In the genomic region with DNA sequence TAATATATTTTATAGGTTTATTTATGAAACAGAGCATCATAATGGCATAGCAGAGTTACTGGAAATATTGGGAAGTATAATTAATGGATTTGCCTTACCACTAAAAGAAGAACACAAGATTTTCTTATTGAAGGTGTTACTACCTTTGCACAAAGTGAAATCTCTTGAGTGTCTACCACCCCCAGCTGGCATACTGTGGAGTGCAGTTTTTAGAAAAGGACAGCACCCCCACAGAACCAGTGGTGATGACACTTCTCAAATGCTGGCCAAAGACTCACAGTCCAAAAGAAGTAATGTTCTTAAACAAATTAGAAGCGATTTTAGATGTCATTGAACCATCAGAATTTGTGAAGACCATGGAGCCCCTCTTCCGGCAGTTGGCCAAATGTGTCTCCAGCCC, we compare ENCODE assay signal across 22 cellular contexts. TPM values are rescaled to one million over a fixed set of nuclear protein-coding genes. Genes with fewer than 3 reads are reported as not detected.
DNase-seq lines count a peak whose midpoint lies in the region; ATAC-seq and TF ChIP-seq lines count a peak whose summit lies in the region.
"Had no signal": no experiment of that assay in that cellular context is flagged by ENCODE, and none has a peak within 500 bp of the region (broad histone marks: within the 10 kb centered on the region; RNA-seq: fewer than 3 reads in every experiment).

No MANE protein-coding gene starts in this region.

- DNase-seq in foreskin keratinocyte (no peak), cerebellar cortex (ENCODE audit: low spot score) (no peak), NCI-H2171 treated with DMSO at 0.1 percent for 48 hours (lab: John Stamatoyannopoulos, UW) (no peak), Right ventricle myocardium inferior (ENCODE audit: missing footprints) (no peak)
- DNase-seq: COR-L47; dermis blood vessel endothelial cell; foreskin melanocyte; Kasumi-1; left cardiac atrium; mesendoderm; naive thymus-derived CD8-positive, alpha-beta T cell; NCI-H1417 treated with DMSO at 0.1 percent for 48 hours; NCI-H526 treated with DMSO at 0.1 percent for 48 hours; sigmoid colon; stimulated activated naive B cell treated with anti-CD40 and anti-IgM and Interleukin-4, amounts not matched to agents 10 μg/mL and 1 μg/mL and 100 μg/mL, for 72 hours; tibial artery had no signal

- intact Hi-C loops in Right ventricle myocardium inferior (cut with DNase I) = no loop called here

- no peaks in the 10 kb centered on the region; a peak in 3 of 22 replicates for H4K20me1 ChIP-seq in BLaER1 treated with 17β-estradiol and CSF1 and Interleukin-3, amounts not matched to agents 10 nM and 100 nM
- H4K20me1 ChIP-seq in OCI-LY3 (ENCODE audit: insufficient read depth, low read length) = no peaks in the 10 kb centered on the region

- no peaks in the 10 kb centered on the region for H3K27me3 ChIP-seq in BLaER1 treated with 17β-estradiol and CSF1 and Interleukin-3, amounts not matched to agents 10 nM and 100 nM
- H3K27me3 ChIP-seq in OCI-LY3 (ENCODE audit: low read depth, low read length) = peaks cover 16% of the 10 kb centered on the region
- peaks cover 30% of the 10 kb centered on the region for H3K27me3 ChIP-seq in foreskin keratinocyte
- H3K27me3 ChIP-seq: tibial artery had no signal

- TF ChIP-seq CTCF in GM12873 (IDR thresholded peaks at IDR 0.05; ENCODE audit: insufficient read depth, low read depth, low read length, missing control alignments) (peak; percentile 27), OCI-LY3 (IDR thresholded peaks at IDR 0.05; ENCODE audit: low read depth, low read length) (peak; percentile 45), foreskin keratinocyte (conservative IDR thresholded peaks at IDR 0.05) (peak; percentile 43)

- no peak overlapping the region for H3K4me3 ChIP-seq in BLaER1 treated with 17β-estradiol and CSF1 and Interleukin-3, amounts not matched to agents 10 nM and 100 nM
- H3K4me3 ChIP-seq in OCI-LY3 (ENCODE audit: low read length) = peak overlapping the region; percentile 37
- H3K4me3 ChIP-seq: sigmoid colon had no signal

- no peaks in the 10 kb centered on the region for H3K9me3 ChIP-seq in BLaER1 treated with 17β-estradiol and CSF1 and Interleukin-3, amounts not matched to agents 10 nM and 100 nM (replicated peaks in 1 of 11)
- no peaks in the 10 kb centered on the region for H3K9me3 ChIP-seq in OCI-LY3 (ENCODE audit: insufficient read depth, low read length)
- H3K9me3 ChIP-seq: sigmoid colon, tibial artery had no signal

- no peaks in the 10 kb centered on the region for H3K79me2 ChIP-seq in OCI-LY3 (ENCODE audit: low read length)
- H3K79me2 ChIP-seq: parathyroid adenoma had no signal

- no peak overlapping the region for H2AFZ ChIP-seq in OCI-LY3 (ENCODE audit: low read depth, low read length)
- H2AFZ ChIP-seq: parathyroid adenoma had no signal

- peaks cover 29 to 57% (median 46%) of the 10 kb centered on the region in 10 experiments for H3K4me1 ChIP-seq in BLaER1 treated with 17β-estradiol and CSF1 and Interleukin-3, amounts not matched to agents 10 nM and 100 nM
- H3K4me1 ChIP-seq in OCI-LY3 (ENCODE audit: low read length) = peaks cover 26% of the 10 kb centered on the region
- no peaks in the 10 kb centered on the region for H3K4me1 ChIP-seq in foreskin keratinocyte
- H3K4me1 ChIP-seq: parathyroid adenoma, tibial artery had no signal

- H3K9ac ChIP-seq in BLaER1 treated with 17β-estradiol and CSF1 and Interleukin-3, amounts not matched to agents 10 nM and 100 nM = peak overlapping the region in 1 of 11 experiments; percentile 71; a peak in 1 of 22 replicates
- no peak overlapping the region for H3K9ac ChIP-seq in OCI-LY3 (ENCODE audit: low read length)
- H3K9ac ChIP-seq: parathyroid adenoma had no signal

- H3K4me2 ChIP-seq in BLaER1 treated with 17β-estradiol and CSF1 and Interleukin-3, amounts not matched to agents 10 nM and 100 nM = peak overlapping the region; percentile 65 to 95 (median 88)
- peak overlapping the region; percentile 58 for H3K4me2 ChIP-seq in OCI-LY3 (ENCODE audit: low read length)

- ATAC-seq in foreskin keratinocyte (no peak), Right ventricle myocardium inferior (no peak)
- ATAC-seq: left cardiac atrium; Panc1; stimulated activated naive B cell treated with anti-CD40 and anti-IgM and Interleukin-4, amounts not matched to agents 10 μg/mL and 1 μg/mL and 100 μg/mL, for 72 hours had no signal

- peaks cover 9 to 31% (median 19%) of the 10 kb centered on the region in 11 experiments; a peak in 15 of 22 replicates for H3K36me3 ChIP-seq in BLaER1 treated with 17β-estradiol and CSF1 and Interleukin-3, amounts not matched to agents 10 nM and 100 nM
- H3K36me3 ChIP-seq in OCI-LY3 (replicated peaks; ENCODE audit: low read depth, low read length) = no peaks in the 10 kb centered on the region

- H3K27ac ChIP-seq in BLaER1 treated with 17β-estradiol and CSF1 and Interleukin-3, amounts not matched to agents 10 nM and 100 nM = peak overlapping the region in 4 of 11 experiments; percentile 36 to 79 (median 70); a peak in 4 of 22 replicates
- no peak overlapping the region for H3K27ac ChIP-seq in OCI-LY3 (ENCODE audit: low read length)
- H3K27ac ChIP-seq in foreskin keratinocyte = no peak overlapping the region
- H3K27ac ChIP-seq: epithelial cell of prostate, parathyroid adenoma, sigmoid colon, tibial artery had no signal

RNA-seq across cellular contexts. Expression of a gene that starts 35.6 kb away (rescaled TPM):
- total RNA-seq in foreskin keratinocyte (126 and 128 TPM in 2 replicates), Right ventricle myocardium inferior (53.3 TPM)
- polyA plus RNA-seq in foreskin keratinocyte = 111 and 114 TPM in 2 replicates

RNA-seq across cellular contexts. Expression of a gene that starts 36.3 kb away (rescaled TPM):
- 8.2 and 8.6 TPM in 2 replicates for total RNA-seq in foreskin keratinocyte
- polyA plus RNA-seq in foreskin keratinocyte = 4.9 and 5.6 TPM in 2 replicates
- total RNA-seq in Right ventricle myocardium inferior = 13.7 TPM

RNA-seq across cellular contexts. Expression of a gene that starts 58.1 kb away (rescaled TPM):
- 0.37 and 0.53 TPM in 2 replicates for total RNA-seq in foreskin keratinocyte
- 0.07 and 0.12 TPM in 2 replicates for polyA plus RNA-seq in foreskin keratinocyte
- total RNA-seq in Right ventricle myocardium inferior = 2.2 TPM
